In the genomic region with DNA sequence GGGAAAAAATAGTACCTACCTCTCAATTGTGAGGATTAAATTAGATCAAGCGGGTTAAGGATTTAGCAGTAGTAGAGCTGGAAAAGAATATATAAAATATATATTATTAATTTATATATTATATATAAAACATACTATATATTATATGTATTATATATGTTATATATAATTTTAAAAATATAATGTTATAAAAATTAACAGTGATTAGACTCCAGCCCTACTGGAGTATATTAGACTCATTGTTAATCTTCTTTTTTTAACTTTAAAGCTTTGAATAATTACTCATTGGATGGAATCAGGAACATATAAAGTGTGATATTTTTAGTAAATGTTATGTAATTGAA, we compare ENCODE assay signal across 8 cellular contexts. TPM values are rescaled to one million over a fixed set of nuclear protein-coding genes. Genes with fewer than 3 reads are reported as not detected.
DNase-seq lines count a peak whose midpoint lies in the region; ATAC-seq and TF ChIP-seq lines count a peak whose summit lies in the region.

No MANE protein-coding gene starts in this region.

- H3K27ac Mint-ChIP-seq in CD14-positive monocyte (peak overlapping the region; percentile 99 to 100 (median 99)), nephron progenitor cell (peak overlapping the region; percentile 100)

- intact Hi-C loops in CD14-positive monocyte (cut with micrococcal nuclease) (loop anchor here in 1 of 2 donors (5.0 kb wide), 1 partner anchor 60 kb away; no protein-coding TSS in a partner anchor), dorsolateral prefrontal cortex (cut with DNase I) (loop anchor here in 1 of 2 donors (5.0 kb wide), 4 partner anchors 210 to 710 kb away; a partner anchor contains a TSS)

- no peaks in the 10 kb centered on the region for H3K27me3 ChIP-seq in MM.1S (replicated peaks; ENCODE audit: insufficient read depth, low read length)
- no peaks in the 10 kb centered on the region for H3K27me3 ChIP-seq in dorsolateral prefrontal cortex

- no peaks in the 10 kb centered on the region for H4K20me1 ChIP-seq in MM.1S (ENCODE audit: insufficient read depth, low read length)

- H3F3A ChIP-seq in MM.1S (ENCODE audit: insufficient read depth, low read length) = peaks cover 9% of the 10 kb centered on the region

- no peak for ATAC-seq in GM21737 (IDR thresholded peaks at IDR 0.05; ENCODE audit: unreplicated experiment)

- H3K4me3 Mint-ChIP-seq in CD14-positive monocyte = peak overlapping the region; percentile 93 to 98
- H3K4me3 Mint-ChIP-seq in nephron progenitor cell = peak overlapping the region; percentile 97

- H3K4me1 Mint-ChIP-seq in CD14-positive monocyte = peaks cover 19% of the 10 kb centered on the region
- peaks cover 14% of the 10 kb centered on the region for H3K4me1 Mint-ChIP-seq in nephron progenitor cell

- TF ChIP-seq CTCF in CD14-positive monocyte (IDR thresholded peaks at IDR 0.05) (no peak), MM.1S (IDR thresholded peaks at IDR 0.05; ENCODE audit: low read length) (no peak), dorsolateral prefrontal cortex (IDR thresholded peaks at IDR 0.05 in 54 of 56, conservative IDR thresholded peaks at IDR 0.05 in 2 of 56; ENCODE audit: low read depth in 1 of 56, partially characterized antibody in 56 of 56) (no peak), nephron progenitor cell (IDR thresholded peaks at IDR 0.05) (no peak)

- no peaks in the 10 kb centered on the region for H3K9me3 ChIP-seq in MM.1S (replicated peaks; ENCODE audit: insufficient read depth, low read length)

- H3K27ac ChIP-seq in MM.1S (ENCODE audit: low read length) (peak overlapping the region; percentile 90; the same call in 1 of the 2 replicates), dorsolateral prefrontal cortex (peak overlapping the region; percentile 78 to 100 (median 99))

- H3K36me3 Mint-ChIP-seq in CD14-positive monocyte = peaks cover 11 to 48% of the 10 kb centered on the region in 2 donors
- no peaks in the 10 kb centered on the region for H3K36me3 Mint-ChIP-seq in nephron progenitor cell (ENCODE audit: low read depth)

- peak overlapping the region; percentile 88 for H3K4me2 ChIP-seq in MM.1S (ENCODE audit: low read depth, low read length)

- peaks cover 38% of the 10 kb centered on the region for H3K79me2 ChIP-seq in MM.1S (ENCODE audit: low read length)

- DNase-seq in CD14-positive monocyte (ENCODE audit: low spot score) (no peak), MM.1S (no peak), dorsolateral prefrontal cortex (no peak), nephron progenitor cell (no peak), occipital lobe (lab: John Stamatoyannopoulos, UW) (no peak), cortex of kidney (lab: John Stamatoyannopoulos, UW) (no peak), iPS-NIHi7 (ENCODE audit: extremely low spot score) (no peak)

- peak overlapping the region; percentile 93 for H2AFZ ChIP-seq in MM.1S (ENCODE audit: low read length)

- H3K9me3 Mint-ChIP-seq in CD14-positive monocyte (no peaks in the 10 kb centered on the region), nephron progenitor cell (no peaks in the 10 kb centered on the region)

- H3K4me3 ChIP-seq in MM.1S (ENCODE audit: low read length) (peak overlapping the region; percentile 86), dorsolateral prefrontal cortex (peak overlapping the region in 50 of 59 donors; percentile 59 to 100 (median 84))

- H3K36me3 ChIP-seq in MM.1S (replicated peaks; ENCODE audit: insufficient read depth, low read length) = no peaks in the 10 kb centered on the region

- H3K27me3 Mint-ChIP-seq in CD14-positive monocyte (ENCODE audit: low read depth in 3 of 3) (peaks cover 0 to 3% (median 0%) of the 10 kb centered on the region in 3 donors), nephron progenitor cell (ENCODE audit: low read depth, poor library complexity) (no peaks in the 10 kb centered on the region)

- H3K4me1 ChIP-seq in MM.1S (ENCODE audit: low read length) = peaks cover 7% of the 10 kb centered on the region

- no peak overlapping the region; the same call in 1 of the 2 replicates for H3K9ac ChIP-seq in MM.1S (ENCODE audit: low read length)

- H3K9me2 ChIP-seq in MM.1S (replicated peaks; ENCODE audit: insufficient read depth, low read length) = no peaks in the 10 kb centered on the region

RNA-seq across cellular contexts. Expression of a gene that starts 0.4 kb away (rescaled TPM):
- polyA plus RNA-seq in CD14-positive monocyte = 100 to 1,000 TPM; 115 to 133 TPM
- 10 to 100 TPM; 21.6 to 65.1 (median 45.6) TPM for total RNA-seq in dorsolateral prefrontal cortex
- 16.8 TPM for total RNA-seq in occipital lobe

RNA-seq across cellular contexts. Expression of a gene that starts 0.6 kb away (rescaled TPM):
- polyA plus RNA-seq in CD14-positive monocyte = 10 to 100 TPM; 14.5 to 16.1 TPM
- total RNA-seq in dorsolateral prefrontal cortex = 10 to 100 TPM; 12.2 to 49.7 (median 26.9) TPM
- 12.3 TPM for total RNA-seq in occipital lobe

RNA-seq across cellular contexts. Expression of a gene that starts 9.9 kb away (rescaled TPM):
- polyA plus RNA-seq in CD14-positive monocyte = not detected
- total RNA-seq in dorsolateral prefrontal cortex (1 to 10 TPM in 5 of 120 experiments, under 1 TPM in 30, not detected in 85; 0.16 to 2.6 (median 0.31) TPM), occipital lobe (not detected)

RNA-seq across cellular contexts. Expression of a gene that starts 24.1 kb away (rescaled TPM):
- under 1 TPM; 0.20 to 0.44 TPM for polyA plus RNA-seq in CD14-positive monocyte
- total RNA-seq in dorsolateral prefrontal cortex (10 to 100 TPM; 16.3 to 77.5 (median 53.2) TPM), occipital lobe (22.9 TPM)

RNA-seq across cellular contexts. Expression of a gene that starts 53.9 kb away (rescaled TPM):
- not detected for polyA plus RNA-seq in CD14-positive monocyte
- total RNA-seq in dorsolateral prefrontal cortex (1 to 10 TPM in 12 of 120 experiments, under 1 TPM in 19, not detected in 89; 0.14 to 4.5 (median 0.81) TPM), occipital lobe (not detected)
